ENCODE assay signal across 9 cellular contexts in genomic region chr15:60905587-60905986, GRCh38.
A peak's percentile ranks its signal among the peaks of the same experiment; 100 is the strongest.
DNase-seq lines count a peak whose midpoint lies in the region; FAIRE-seq and TF ChIP-seq lines count a peak whose summit lies in the region.
"Had no signal": no experiment of that assay in that cellular context is flagged by ENCODE, and none has a peak within 500 bp of the region (broad histone marks: within the 10 kb centered on the region; RNA-seq: fewer than 3 reads in every experiment).

No MANE protein-coding gene starts in this region.

- H3K27me3 ChIP-seq in keratinocyte (ENCODE audit: control insufficient read depth, extremely low read depth, insufficient read depth, low read length) (no peaks in the 10 kb centered on the region), tibial nerve (no peaks in the 10 kb centered on the region), spleen (replicated peaks in 1 of 7) (no peaks in the 10 kb centered on the region)

- no peak overlapping the region for H3K4me2 ChIP-seq in keratinocyte (ENCODE audit: control insufficient read depth, extremely low read depth, insufficient read depth, low read depth, low read length)

- H3K4me1 ChIP-seq in keratinocyte (ENCODE audit: control insufficient read depth, extremely low read depth, insufficient read depth, low read length) (peaks cover 2% of the 10 kb centered on the region), tibial nerve (no peaks in the 10 kb centered on the region), spleen (no peaks in the 10 kb centered on the region)

- no peaks in the 10 kb centered on the region for H3K79me2 ChIP-seq in keratinocyte (ENCODE audit: control insufficient read depth, insufficient read depth, low read length)

- intact Hi-C loops in Calu3 (cut with micrococcal nuclease; ENCODE audit: unreplicated experiment) (no loop called here), posterior cingulate gyrus (cut with DNase I) (no loop called here), spleen (cut with DNase I; ENCODE audit: low total_unique reads) (no loop called here)
- intact Hi-C loops in activated CD4-positive, alpha-beta memory T cell treated with anti-CD3 and anti-CD28 coated beads for 36 hours (cut with micrococcal nuclease) = no loop called here

- no peak overlapping the region for H3K9ac ChIP-seq in keratinocyte (ENCODE audit: control insufficient read depth, extremely low read depth, insufficient read depth, low read length)

- TF ChIP-seq POLR2A in tibial nerve (IDR thresholded peaks at IDR 0.05) (no peak), spleen (IDR thresholded peaks at IDR 0.05) (no peak)

- peak; percentile 33 for DNase-seq in Calu3
- peak; percentile 37 for DNase-seq in HT-29 (ENCODE audit: low spot score)
- DNase-seq in activated CD4-positive, alpha-beta memory T cell treated with anti-CD3 and anti-CD28 coated beads for 36 hours = peak; percentile 40
- no peak for DNase-seq in keratinocyte (ENCODE audit: low read depth, low spot score)
- no peak for DNase-seq in tibial nerve (ENCODE audit: low spot score in 2 of 2)
- no peak for DNase-seq in islet precursor cell
- DNase-seq in posterior cingulate gyrus = no peak
- DNase-seq in spleen = no peak

- H3K4me3 Mint-ChIP-seq in Calu3 (ENCODE audit: low read depth, unreplicated experiment) = no peak overlapping the region
- no peak overlapping the region for H3K4me3 Mint-ChIP-seq in activated CD4-positive, alpha-beta memory T cell treated with anti-CD3 and anti-CD28 coated beads for 36 hours

- H3K36me3 ChIP-seq in keratinocyte (ENCODE audit: control insufficient read depth in 2 of 2, extremely low read depth in 1 of 2, insufficient read depth in 2 of 2, low read length in 2 of 2) (no peaks in the 10 kb centered on the region), tibial nerve (no peaks in the 10 kb centered on the region), spleen (no peaks in the 10 kb centered on the region)

- TF ChIP-seq EP300 in tibial nerve (IDR thresholded peaks at IDR 0.05) = no peak

- H3K9me3 ChIP-seq in keratinocyte (ENCODE audit: control insufficient read depth, low read depth, low read length) = no peaks in the 10 kb centered on the region
- H3K9me3 ChIP-seq in tibial nerve = no peaks in the 10 kb centered on the region
- no peaks in the 10 kb centered on the region for H3K9me3 ChIP-seq in spleen

- peaks cover 92% of the 10 kb centered on the region for H3K27me3 Mint-ChIP-seq in Calu3 (ENCODE audit: unreplicated experiment)
- H3K27me3 Mint-ChIP-seq in activated CD4-positive, alpha-beta memory T cell treated with anti-CD3 and anti-CD28 coated beads for 36 hours = peaks cover 6% of the 10 kb centered on the region

- no peak overlapping the region for H3K4me3 ChIP-seq in keratinocyte (ENCODE audit: control insufficient read depth in 2 of 3, extremely low read depth in 1 of 3, insufficient read depth in 2 of 3, low read depth in 1 of 3, low read length in 3 of 3)
- H3K4me3 ChIP-seq in tibial nerve = no peak overlapping the region
- no peak overlapping the region for H3K4me3 ChIP-seq in spleen
- H3K4me3 ChIP-seq: coronary artery had no signal

- WGBS in tibial nerve, 2 donors = 68 to 79% methylated on average over 3 of the region's 3 CpGs
- 77 to 90% (median 79%) methylated on average over 3 of the region's 3 CpGs for WGBS in spleen, 5 donors

- POLR2A ChIA-PET in activated CD4-positive, alpha-beta memory T cell treated with anti-CD3 and anti-CD28 coated beads for 36 hours (lab: Charles Lee) = no interaction called here

- no peaks in the 10 kb centered on the region for H3K4me1 Mint-ChIP-seq in Calu3 (ENCODE audit: low read depth, unreplicated experiment)
- peaks cover 38% of the 10 kb centered on the region for H3K4me1 Mint-ChIP-seq in activated CD4-positive, alpha-beta memory T cell treated with anti-CD3 and anti-CD28 coated beads for 36 hours (ENCODE audit: low read depth)

- H3K9me3 Mint-ChIP-seq in Calu3 (ENCODE audit: low read depth, unreplicated experiment) = no peaks in the 10 kb centered on the region
- no peaks in the 10 kb centered on the region for H3K9me3 Mint-ChIP-seq in activated CD4-positive, alpha-beta memory T cell treated with anti-CD3 and anti-CD28 coated beads for 36 hours

- H3K27ac ChIP-seq in keratinocyte (ENCODE audit: control insufficient read depth, insufficient read depth, low read length) (no peak overlapping the region), tibial nerve (no peak overlapping the region), spleen (no peak overlapping the region)
- H3K27ac ChIP-seq: coronary artery had no signal

- H3K9me1 ChIP-seq in keratinocyte (ENCODE audit: control insufficient read depth, extremely low read depth, insufficient read depth, low read length) = no peaks in the 10 kb centered on the region

- no peaks in the 10 kb centered on the region for H3K36me3 Mint-ChIP-seq in Calu3 (ENCODE audit: insufficient read depth, unreplicated experiment)
- H3K36me3 Mint-ChIP-seq in activated CD4-positive, alpha-beta memory T cell treated with anti-CD3 and anti-CD28 coated beads for 36 hours = no peaks in the 10 kb centered on the region

- no peaks in the 10 kb centered on the region for H4K20me1 ChIP-seq in keratinocyte (ENCODE audit: control insufficient read depth, extremely low read depth, insufficient read depth, low read length)

- no TSS peak for BruUV-seq in Calu3 (replicated peaks; lab: Mats Ljungman, UMichigan)

- FAIRE-seq in keratinocyte (lab: Jason Lieb, UNC) = peak; percentile 74

- H3K27ac Mint-ChIP-seq in Calu3 (ENCODE audit: unreplicated experiment) = no peak overlapping the region
- H3K27ac Mint-ChIP-seq in activated CD4-positive, alpha-beta memory T cell treated with anti-CD3 and anti-CD28 coated beads for 36 hours = no peak overlapping the region

- CTCF ChIA-PET in Calu3 (lab: Charles Lee) = interaction anchor here (1.0 kb wide), 2 partner anchors 11 to 13 kb away, joined by 3 read pairs; no protein-coding TSS in a partner anchor
- CTCF ChIA-PET in activated CD4-positive, alpha-beta memory T cell treated with anti-CD3 and anti-CD28 coated beads for 36 hours (lab: Charles Lee) = interaction anchor here (0.7 to 3.3 kb wide), 8 partner anchors 11 to 385 kb away, joined by 3 to 22 read pairs (median 3); no protein-coding TSS in a partner anchor

- TF ChIP-seq CTCF in Calu3 (IDR thresholded peaks at IDR 0.05; ENCODE audit: unreplicated experiment) = peak; percentile 24
- peak; percentile 22 to 70 (median 41) for TF ChIP-seq CTCF in keratinocyte (optimal IDR thresholded peaks at IDR 0.05 in 1 of 3, IDR thresholded peaks at IDR 0.05 in 1 of 3, conservative IDR thresholded peaks at IDR 0.05 in 1 of 3; ENCODE audit: extremely low read depth in 1 of 3, insufficient read depth in 2 of 3, low read length in 3 of 3)
- no peak for TF ChIP-seq CTCF in tibial nerve (IDR thresholded peaks at IDR 0.05)
- TF ChIP-seq CTCF in spleen (IDR thresholded peaks at IDR 0.05 in 8 of 11, conservative IDR thresholded peaks at IDR 0.05 in 3 of 11) = peak in 2 of 11 experiments; percentile 8 to 28

- H2AFZ ChIP-seq in keratinocyte (ENCODE audit: control insufficient read depth, low read length) = no peak overlapping the region

- dilution Hi-C loops in keratinocyte (cut with MboI; ENCODE audit: extremely low pct_ligation_motif_present, low sequenced_read_pairs) = no loop called here

Comparison
In these comparisons a context has a peak if more than half of its experiments do, and no peak if none do; other contexts are left out.
1. DNase-seq: peak in Calu3 (single experiment), HT-29 (single experiment) and activated CD4-positive, alpha-beta memory T cell treated with anti-CD3 and anti-CD28 coated beads for 36 hours (single experiment); none in keratinocyte (single experiment), tibial nerve (0 of 2), islet precursor cell (single experiment), posterior cingulate gyrus (0 of 10) and spleen (single experiment).
2. CTCF ChIP-seq: peak in Calu3 (single experiment) and keratinocyte (3 of 3); none in tibial nerve (0 of 5).